Comparison of ENCODE assay signal across 25 cellular contexts in genomic region chr12:57826400-57826799, GRCh38. TPM values are rescaled to one million over a fixed set of nuclear protein-coding genes. Genes with fewer than 3 reads are reported as not detected.
DNase-seq lines count a peak whose midpoint lies in the region; ATAC-seq and TF ChIP-seq lines count a peak whose summit lies in the region.
"Had no signal": no experiment of that assay in that cellular context is flagged by ENCODE, and none has a peak within 500 bp of the region (broad histone marks: within the 10 kb centered on the region; RNA-seq: fewer than 3 reads in every experiment).

No MANE protein-coding gene starts in this region.

- H3K27ac Mint-ChIP-seq in activated naive CD8-positive, alpha-beta T cell = peak overlapping the region; percentile 76
- no peak overlapping the region for H3K27ac Mint-ChIP-seq in activated naive CD8-positive, alpha-beta T cell treated with anti-CD3 and anti-CD28 coated beads, Interleukin-2, amount 50 U/mL, for 24 hours
- H3K27ac Mint-ChIP-seq in CD14-positive monocyte = peak overlapping the region in 3 of 7 donors; percentile 10 to 18 (median 17)
- H3K27ac Mint-ChIP-seq: GM23338 had no signal

- no peak overlapping the region for H3K4me3 ChIP-seq in lower lobe of right lung
- H3K4me3 ChIP-seq in upper lobe of left lung = no peak overlapping the region
- H3K4me3 ChIP-seq in stomach = no peak overlapping the region
- H3K4me3 ChIP-seq: A549, BLaER1, GM23338, MG63 had no signal

- H3K36me3 Mint-ChIP-seq in activated naive CD8-positive, alpha-beta T cell = no peaks in the 10 kb centered on the region
- peaks cover 20% of the 10 kb centered on the region for H3K36me3 Mint-ChIP-seq in activated naive CD8-positive, alpha-beta T cell treated with anti-CD3 and anti-CD28 coated beads, Interleukin-2, amount 50 U/mL, for 24 hours (ENCODE audit: low read depth)
- H3K36me3 Mint-ChIP-seq in CD14-positive monocyte = peaks cover 81 to 86% of the 10 kb centered on the region in 2 donors

- H3K27ac ChIP-seq in VCaP (peak overlapping the region; percentile 17; the same call in 1 of the 2 replicates), lower lobe of right lung (peak overlapping the region; percentile 20), upper lobe of left lung (peak overlapping the region; percentile 16 to 84 (median 70)), stomach (peak overlapping the region in 2 of 5 donors; percentile 4 to 15)
- H3K27ac ChIP-seq: A549, BLaER1 had no signal

- TF ChIP-seq POLR2A in upper lobe of left lung (IDR thresholded peaks at IDR 0.05) (no peak), stomach (IDR thresholded peaks at IDR 0.05) (no peak)

- TF ChIP-seq EP300 in upper lobe of left lung (IDR thresholded peaks at IDR 0.05) = no peak
- TF ChIP-seq EP300 in stomach (IDR thresholded peaks at IDR 0.05) = no peak

- WGBS in upper lobe of left lung, 2 donors = 89 to 96% methylated on average over 2 of the region's 2 CpGs
- 83 to 95% (median 90%) methylated on average over 2 of the region's 2 CpGs for WGBS in stomach, 5 donors

- H3K4me1 ChIP-seq in lower lobe of right lung (peaks cover 62% of the 10 kb centered on the region), upper lobe of left lung (peaks cover 55 to 76% (median 64%) of the 10 kb centered on the region in 4 donors), stomach (peaks cover 18 to 57% (median 39%) of the 10 kb centered on the region in 4 donors)
- H3K4me1 ChIP-seq: A549 had no signal

- H3K36me3 ChIP-seq in lower lobe of right lung (peaks cover 89% of the 10 kb centered on the region), upper lobe of left lung (peaks cover 68 to 89% (median 77%) of the 10 kb centered on the region in 4 donors), stomach (peaks cover 79 to 83% (median 82%) of the 10 kb centered on the region in 4 donors)

- H3K9me3 Mint-ChIP-seq in activated naive CD8-positive, alpha-beta T cell (ENCODE audit: low read depth) = no peaks in the 10 kb centered on the region
- H3K9me3 Mint-ChIP-seq in activated naive CD8-positive, alpha-beta T cell treated with anti-CD3 and anti-CD28 coated beads, Interleukin-2, amount 50 U/mL, for 24 hours = no peaks in the 10 kb centered on the region
- no peaks in the 10 kb centered on the region for H3K9me3 Mint-ChIP-seq in CD14-positive monocyte
- H3K9me3 Mint-ChIP-seq: GM23338 had no signal

- H3K9me3 ChIP-seq in lower lobe of right lung (no peaks in the 10 kb centered on the region), upper lobe of left lung (no peaks in the 10 kb centered on the region), stomach (no peaks in the 10 kb centered on the region)
- H3K9me3 ChIP-seq: A549, BLaER1, MG63 had no signal

- no peak overlapping the region for H3K4me3 Mint-ChIP-seq in activated naive CD8-positive, alpha-beta T cell
- no peak overlapping the region for H3K4me3 Mint-ChIP-seq in activated naive CD8-positive, alpha-beta T cell treated with anti-CD3 and anti-CD28 coated beads, Interleukin-2, amount 50 U/mL, for 24 hours
- H3K4me3 Mint-ChIP-seq in CD14-positive monocyte = no peak overlapping the region
- H3K4me3 Mint-ChIP-seq: GM23338 had no signal

- ATAC-seq in activated naive CD8-positive, alpha-beta T cell treated with anti-CD3 and anti-CD28 coated beads, Interleukin-2, amount 50 U/mL, for 24 hours = no peak
- ATAC-seq in lower lobe of right lung (no peak), upper lobe of left lung (ENCODE audit: low FRiP score in 2 of 2) (no peak)
- ATAC-seq: A549, GM23338, PC-3 had no signal

- H3K4me1 Mint-ChIP-seq in activated naive CD8-positive, alpha-beta T cell (ENCODE audit: low read depth) = peaks cover 19% of the 10 kb centered on the region
- H3K4me1 Mint-ChIP-seq in activated naive CD8-positive, alpha-beta T cell treated with anti-CD3 and anti-CD28 coated beads, Interleukin-2, amount 50 U/mL, for 24 hours = peaks cover 18% of the 10 kb centered on the region
- H3K4me1 Mint-ChIP-seq in CD14-positive monocyte = peaks cover 19% of the 10 kb centered on the region

- TF ChIP-seq CTCF in VCaP (conservative IDR thresholded peaks at IDR 0.05) (no peak), lower lobe of right lung (IDR thresholded peaks at IDR 0.05) (no peak), upper lobe of left lung (IDR thresholded peaks at IDR 0.05) (no peak), stomach (IDR thresholded peaks at IDR 0.05) (no peak), CD14-positive monocyte (IDR thresholded peaks at IDR 0.05) (no peak)

- DNase-seq in activated naive CD8-positive, alpha-beta T cell treated with anti-CD3 and anti-CD28 coated beads, Interleukin-2, amount 50 U/mL, for 24 hours = no peak
- DNase-seq in lower lobe of right lung = no peak
- no peak for DNase-seq in upper lobe of left lung
- DNase-seq in stomach = no peak
- DNase-seq in CD14-positive monocyte (ENCODE audit: low spot score) = no peak
- DNase-seq in D341Med (ENCODE audit: low spot score) = no peak
- DNase-seq: COR-L47, GDM1, HCEC 1CT, IMR-90, MG63, NCI-H1048, NCI-H1436, NCI-H1930, NCI-H345, NCI-H524 treated with DMSO at 0.1 percent for 48 hours, PC-3, RPMI8226, SHP77 treated with DMSO at 0.1 percent for 48 hours had no signal

- intact Hi-C loops in lower lobe of right lung (cut with DNase I) = no loop called here
- intact Hi-C loops in stomach (cut with DNase I; ENCODE audit: low total_unique reads) = no loop called here
- intact Hi-C loops in CD14-positive monocyte (cut with micrococcal nuclease) = no loop called here

- no peaks in the 10 kb centered on the region for H3K27me3 ChIP-seq in lower lobe of right lung (ENCODE audit: low read depth)
- no peaks in the 10 kb centered on the region for H3K27me3 ChIP-seq in upper lobe of left lung
- no peaks in the 10 kb centered on the region for H3K27me3 ChIP-seq in stomach
- H3K27me3 ChIP-seq: BLaER1, MG63 had no signal

- H3K27me3 Mint-ChIP-seq in activated naive CD8-positive, alpha-beta T cell = no peaks in the 10 kb centered on the region
- H3K27me3 Mint-ChIP-seq in activated naive CD8-positive, alpha-beta T cell treated with anti-CD3 and anti-CD28 coated beads, Interleukin-2, amount 50 U/mL, for 24 hours = no peaks in the 10 kb centered on the region
- H3K27me3 Mint-ChIP-seq in CD14-positive monocyte (ENCODE audit: low read depth in 3 of 3) = peaks cover 0 to 3% (median 1%) of the 10 kb centered on the region in 3 donors

RNA-seq across cellular contexts. Expression of gene AVIL, which starts 7.9 kb away (rescaled TPM):
- total RNA-seq in lower lobe of right lung (10.8 TPM), upper lobe of left lung (10 to 100 TPM in 3 of 6 donors, 1 to 10 TPM in 3; 4.9 to 57.6 (median 8.7) TPM), stomach (1 to 10 TPM in 4 of 5 donors, under 1 TPM in 1; 0.45 to 5.8 (median 4.1) TPM)
- polyA plus RNA-seq in stomach (1 to 10 TPM; 1.5 to 5.9 (median 2.3) TPM), CD14-positive monocyte (under 1 TPM in 1 of 2 donors, not detected in 1; 0.11 TPM)
- total RNA-seq: Daoy had no signal

RNA-seq across cellular contexts. Expression of gene CTDSP2, which starts 20.1 kb away (rescaled TPM):
- total RNA-seq in lower lobe of right lung (220 TPM), upper lobe of left lung (100 to 1,000 TPM; 153 to 226 (median 175) TPM), stomach (100 to 1,000 TPM in 2 of 5 donors, 10 to 100 TPM in 3; 64.6 to 152 (median 82.4) TPM)
- polyA plus RNA-seq in stomach (10 to 100 TPM; 28.4 to 67.4 (median 65.4) TPM), CD14-positive monocyte (10 to 100 TPM; 59.1 to 70.2 TPM)

RNA-seq across cellular contexts. Expression of gene TSFM, which starts 43.8 kb away (rescaled TPM):
- total RNA-seq in lower lobe of right lung = 22.6 TPM
- total RNA-seq in upper lobe of left lung = 10 to 100 TPM in 4 of 6 donors, 1 to 10 TPM in 2; 5.0 to 34.0 (median 22.8) TPM
- total RNA-seq in stomach = 10 to 100 TPM in 2 of 5 donors, 1 to 10 TPM in 3; 2.3 to 13.8 (median 8.0) TPM
- 10 to 100 TPM; 32.0 to 39.3 (median 37.0) TPM for polyA plus RNA-seq in stomach
- polyA plus RNA-seq in CD14-positive monocyte = 10 to 100 TPM; 21.8 to 22.6 TPM

RNA-seq across cellular contexts. Expression of gene EEF1AKMT3, which starts 54.0 kb away (rescaled TPM):
- total RNA-seq in lower lobe of right lung = 6.8 TPM
- 10 to 100 TPM in 2 of 6 donors, 1 to 10 TPM in 4; 4.2 to 18.3 (median 6.4) TPM for total RNA-seq in upper lobe of left lung
- total RNA-seq in stomach = 10 to 100 TPM in 4 of 5 donors, 1 to 10 TPM in 1; 4.0 to 61.4 (median 16.4) TPM
- 1 to 10 TPM; 3.3 to 5.2 (median 3.5) TPM for polyA plus RNA-seq in stomach
- polyA plus RNA-seq in CD14-positive monocyte = 1 to 10 TPM; 3.4 to 4.2 TPM

RNA-seq across cellular contexts. Expression of gene METTL1, which starts 54.5 kb away (rescaled TPM):
- total RNA-seq in lower lobe of right lung (14.4 TPM), upper lobe of left lung (10 to 100 TPM in 4 of 6 donors, 1 to 10 TPM in 2; 1.3 to 30.2 (median 16.9) TPM), stomach (10 to 100 TPM in 3 of 5 donors, 1 to 10 TPM in 2; 4.4 to 37.9 (median 13.2) TPM)
- polyA plus RNA-seq in stomach (10 to 100 TPM; 13.7 to 24.7 (median 20.2) TPM), CD14-positive monocyte (1 to 10 TPM; 3.4 to 3.7 TPM)
